In the genomic region with DNA sequence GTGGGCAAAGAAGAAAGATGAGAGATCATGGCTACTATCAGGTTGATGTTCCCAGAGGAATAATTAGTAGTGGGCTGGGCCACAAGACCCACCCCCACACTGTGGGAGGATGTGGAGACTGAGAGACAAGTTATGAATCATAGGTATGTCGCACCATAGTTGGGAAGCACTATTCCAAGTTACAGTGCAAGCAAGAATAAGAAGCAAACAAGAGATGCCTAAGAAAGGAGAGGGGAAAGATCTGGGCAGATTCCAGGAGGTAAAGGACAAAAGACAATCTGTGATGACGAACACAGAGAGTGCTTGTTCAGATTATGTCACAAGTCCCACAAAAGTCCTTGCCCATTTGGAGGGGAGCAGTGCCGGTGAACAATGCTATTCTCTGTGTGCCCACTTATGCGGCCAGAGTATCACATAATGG, we compare ENCODE assay signal across 18 cellular contexts. TPM values are rescaled to one million over a fixed set of nuclear protein-coding genes. Genes with fewer than 3 reads are reported as not detected.
DNase-seq lines count a peak whose midpoint lies in the region; ATAC-seq lines count a peak whose summit lies in the region.
"Had no signal": no experiment of that assay in that cellular context is flagged by ENCODE, and none has a peak within 500 bp of the region (broad histone marks: within the 10 kb centered on the region; RNA-seq: fewer than 3 reads in every experiment).

No MANE protein-coding gene starts in this region.

- DNase-seq in A172 (ENCODE audit: low spot score) (peak; percentile 19), RPMI7951 (ENCODE audit: low read depth) (peak; percentile 54), epidermal melanocyte (ENCODE audit: insufficient read length, low spot score) (peak; percentile 45), myocyte (ENCODE audit: low read depth) (peak; percentile 26), NOMO-1 (lab: John Stamatoyannopoulos, UW; ENCODE audit: unreplicated experiment in 2 of 2) (no peak)
- no peak for DNase-seq in stimulated activated naive CD8-positive, alpha-beta T cell treated with anti-CD3 and anti-CD28 coated beads, Interleukin-15, Interleukin-2, amounts not matched to agents 100 U/mL and 50 U/mL, for 24 hours
- DNase-seq: activated CD4-positive, alpha-beta T cell treated with anti-CD3 and anti-CD28 coated beads, Interleukin-2, amount 50 U/mL, for 4 hours; glutamatergic neuron; KBM-7; left colon; naive B cell; NCI-H526; sigmoid colon had no signal

- peaks cover 30% of the 10 kb centered on the region for H3K36me3 Mint-ChIP-seq in activated T-helper 17 cell treated with anti-CD3 and anti-CD28 coated beads, Interleukin-2, amount 50 U/mL, for 72 hours (ENCODE audit: low read depth)
- H3K36me3 Mint-ChIP-seq: brain had no signal

- no peak overlapping the region for H3K4me3 Mint-ChIP-seq in activated T-helper 17 cell treated with anti-CD3 and anti-CD28 coated beads, Interleukin-2, amount 50 U/mL, for 72 hours
- H3K4me3 Mint-ChIP-seq: brain; naive B cell; stimulated activated naive CD8-positive, alpha-beta T cell treated with anti-CD3 and anti-CD28 coated beads, Interleukin-15, Interleukin-2, amounts not matched to agents 100 ng/mL and 50 ng/mL, for 24 hours had no signal

- H3K4me1 Mint-ChIP-seq in activated T-helper 17 cell treated with anti-CD3 and anti-CD28 coated beads, Interleukin-2, amount 50 U/mL, for 72 hours: no peaks in the 10 kb centered on the region

- no peaks in the 10 kb centered on the region for H3K27me3 Mint-ChIP-seq in activated T-helper 17 cell treated with anti-CD3 and anti-CD28 coated beads, Interleukin-2, amount 50 U/mL, for 72 hours
- H3K27me3 Mint-ChIP-seq: brain; naive B cell; stimulated activated naive CD8-positive, alpha-beta T cell treated with anti-CD3 and anti-CD28 coated beads, Interleukin-15, Interleukin-2, amounts not matched to agents 100 ng/mL and 50 ng/mL, for 24 hours had no signal

- ATAC-seq in HG02852 (IDR thresholded peaks at IDR 0.05; ENCODE audit: unreplicated experiment): no peak
- no peak for ATAC-seq in activated T-helper 17 cell treated with anti-CD3 and anti-CD28 coated beads, Interleukin-2, amount 50 U/mL, for 72 hours (replicated peaks)
- ATAC-seq in stimulated activated naive CD8-positive, alpha-beta T cell treated with anti-CD3 and anti-CD28 coated beads, Interleukin-15, Interleukin-2, amounts not matched to agents 100 U/mL and 50 U/mL, for 24 hours: no peak
- ATAC-seq: left colon had no signal

- no peaks in the 10 kb centered on the region for H3K9me3 Mint-ChIP-seq in activated T-helper 17 cell treated with anti-CD3 and anti-CD28 coated beads, Interleukin-2, amount 50 U/mL, for 72 hours
- H3K9me3 Mint-ChIP-seq: brain; naive B cell; stimulated activated naive CD8-positive, alpha-beta T cell treated with anti-CD3 and anti-CD28 coated beads, Interleukin-15, Interleukin-2, amounts not matched to agents 100 ng/mL and 50 ng/mL, for 24 hours had no signal

- no peak overlapping the region for H3K27ac Mint-ChIP-seq in activated T-helper 17 cell treated with anti-CD3 and anti-CD28 coated beads, Interleukin-2, amount 50 U/mL, for 72 hours
- H3K27ac Mint-ChIP-seq: brain; naive B cell; stimulated activated naive CD8-positive, alpha-beta T cell treated with anti-CD3 and anti-CD28 coated beads, Interleukin-15, Interleukin-2, amounts not matched to agents 100 ng/mL and 50 ng/mL, for 24 hours had no signal

RNA-seq across cellular contexts. Expression of a gene that starts 56.6 kb away (rescaled TPM):
- total RNA-seq in A172 (2014; rRNA removed; shearing (Covaris generic)): not detected in 2 replicates
- 0.29 and 0.36 TPM in 2 replicates for total RNA-seq in RPMI7951 (2014; rRNA removed; shearing (Covaris generic))
- total RNA-seq in myocyte: not detected in 2 replicates
- polyA plus RNA-seq in myocyte (2012): 0.16 TPM
- under 1 TPM in 1 of 2 donors, not detected in 1; 0.48 TPM for total RNA-seq in activated T-helper 17 cell treated with anti-CD3 and anti-CD28 coated beads, Interleukin-2, amount 50 U/mL, for 72 hours
- total RNA-seq: left colon; T-helper 2 cell treated with Interferon-gamma antibody and Interleukin-4, amounts not matched to agents 100 ng/mL and 5 ng/mL, for 36 hours had no signal

Comparison
In these comparisons a context has a peak if more than half of its experiments do, and no peak if none do; other contexts are left out.
1. DNase-seq: peak in A172 (single experiment), RPMI7951 (single experiment), epidermal melanocyte (single experiment) and myocyte (single experiment); none in NOMO-1 (0 of 2) and stimulated activated naive CD8-positive, alpha-beta T cell treated with anti-CD3 and anti-CD28 coated beads, Interleukin-15, Interleukin-2, amounts not matched to agents 100 U/mL and 50 U/mL, for 24 hours (single experiment).